ENCODE assay signal across 9 cellular contexts in genomic region chr10:114779803-114780609, GRCh38. TPM values are rescaled to one million over a fixed set of nuclear protein-coding genes. Genes with fewer than 3 reads are reported as not detected.
DNase-seq lines count a peak whose midpoint lies in the region; ATAC-seq and FAIRE-seq lines count a peak whose summit lies in the region.
"Had no signal": no experiment of that assay in that cellular context is flagged by ENCODE, and none has a peak within 500 bp of the region (broad histone marks: within the 10 kb centered on the region; RNA-seq: fewer than 3 reads in every experiment).

No MANE protein-coding gene starts in this region.

- no peaks in the 10 kb centered on the region for H3K79me1 ChIP-seq in neuronal stem cell (ENCODE audit: low read depth, low read length)

- H3K9me3 ChIP-seq in neuronal stem cell (replicated peaks in 1 of 2; ENCODE audit: control insufficient read depth in 2 of 2, insufficient read depth in 1 of 2, low read depth in 1 of 2, low read length in 2 of 2) = no peaks in the 10 kb centered on the region

- H3K4me2 ChIP-seq in neuronal stem cell (ENCODE audit: insufficient read depth, low read length, poor library complexity, severe bottlenecking) = no peak overlapping the region

- H3K23ac ChIP-seq in neuronal stem cell (ENCODE audit: low read depth, low read length, poor library complexity) = no peak overlapping the region

- H3K9ac ChIP-seq in neuronal stem cell (ENCODE audit: low read depth, low read length, poor library complexity) = no peak overlapping the region

- no peak overlapping the region for H2BK5ac ChIP-seq in neuronal stem cell (ENCODE audit: low read length)

- H3K27ac Mint-ChIP-seq in immature natural killer cell = no peak overlapping the region
- H3K27ac Mint-ChIP-seq: effector memory CD8-positive, alpha-beta T cell had no signal

- H3K4ac ChIP-seq in neuronal stem cell (ENCODE audit: low read length) = no peak overlapping the region

- peaks cover 0 to 4% of the 10 kb centered on the region in 2 donors for H3K4me1 ChIP-seq in neuronal stem cell (ENCODE audit: control insufficient read depth in 2 of 2, insufficient read depth in 1 of 2, low read depth in 1 of 2, low read length in 2 of 2)

- ATAC-seq in GM18519 (IDR thresholded peaks at IDR 0.05; ENCODE audit: low FRiP score, unreplicated experiment) = no peak
- ATAC-seq: effector memory CD8-positive, alpha-beta T cell had no signal

- no peak overlapping the region for H3K4me3 ChIP-seq in neuronal stem cell (ENCODE audit: low read length in 2 of 2)

- no peak overlapping the region for H3K14ac ChIP-seq in neuronal stem cell (ENCODE audit: low read length)

- no peak overlapping the region for H2BK12ac ChIP-seq in neuronal stem cell (ENCODE audit: low read length)

- H4K8ac ChIP-seq in neuronal stem cell (ENCODE audit: low read depth, low read length) = no peak overlapping the region

- no peaks in the 10 kb centered on the region for H3K27me3 ChIP-seq in neuronal stem cell (ENCODE audit: control insufficient read depth in 3 of 3, insufficient read depth in 3 of 3, low read depth in 1 of 3, low read length in 3 of 3)

- H2AK5ac ChIP-seq in neuronal stem cell (ENCODE audit: low read depth, low read length) = no peak overlapping the region

- no peak overlapping the region for H3K4me3 Mint-ChIP-seq in immature natural killer cell
- H3K4me3 Mint-ChIP-seq: effector memory CD8-positive, alpha-beta T cell had no signal

- no peak overlapping the region for H3K18ac ChIP-seq in neuronal stem cell (ENCODE audit: low read length)

- H3K36me3 Mint-ChIP-seq in immature natural killer cell = no peaks in the 10 kb centered on the region

- no CpG with 5 or more reads among the region's 3 CpGs for WGBS in neuronal stem cell (ENCODE audit: extremely low coverage in 2 of 2, insufficient read length in 2 of 2, insufficient replicate concordance in 1 of 2), 2 donors

- H2BK120ac ChIP-seq in neuronal stem cell (ENCODE audit: low read depth, low read length) = no peak overlapping the region

- H3K9me3 Mint-ChIP-seq in immature natural killer cell = no peaks in the 10 kb centered on the region
- H3K9me3 Mint-ChIP-seq: effector memory CD8-positive, alpha-beta T cell had no signal

- H2AFZ ChIP-seq in neuronal stem cell (ENCODE audit: low read length) = peak overlapping the region; percentile 25

- H2BK15ac ChIP-seq in neuronal stem cell (ENCODE audit: low read length) = no peak overlapping the region

- no peaks in the 10 kb centered on the region for H3K27me3 Mint-ChIP-seq in immature natural killer cell (ENCODE audit: low read depth in 3 of 3)
- H3K27me3 Mint-ChIP-seq: effector memory CD8-positive, alpha-beta T cell had no signal

- no peaks in the 10 kb centered on the region for H3K4me1 Mint-ChIP-seq in immature natural killer cell

- no peaks in the 10 kb centered on the region for H3K36me3 ChIP-seq in neuronal stem cell (replicated peaks in 1 of 2; ENCODE audit: control insufficient read depth in 2 of 2, insufficient read depth in 2 of 2, low read length in 2 of 2)

- H4K91ac ChIP-seq in neuronal stem cell (ENCODE audit: low read depth, low read length, poor library complexity) = no peak overlapping the region

- peak; percentile 93 for FAIRE-seq in endometrium (lab: Jason Lieb, UNC)

- H3K27ac ChIP-seq in neuronal stem cell (replicated peaks; ENCODE audit: low read length) = no peak overlapping the region

- DNase-seq in DMS153 (lab: John Stamatoyannopoulos, UW) (peak; percentile 79), NCI-H226 (peak; percentile 56), neuronal stem cell (ENCODE audit: low spot score) (peak; percentile 14), HK-2 (ENCODE audit: unreplicated experiment) (no peak), NCI-H2029 (lab: John Stamatoyannopoulos, UW) (no peak), immature natural killer cell (no peak)
- DNase-seq: effector memory CD8-positive, alpha-beta T cell had no signal

RNA-seq across cellular contexts. Expression of gene FHIP2A, which starts 41.6 kb away (rescaled TPM):
- 8.2 TPM for polyA plus RNA-seq in neuronal stem cell (2013, experiment 1 of 2)
- polyA plus RNA-seq in neuronal stem cell (2013, experiment 2 of 2) = 8.4 TPM
- polyA plus RNA-seq in immature natural killer cell = 10 to 100 TPM; 10.4 to 18.4 (median 10.5) TPM

Comparison
In these comparisons a context has a peak if more than half of its experiments do, and no peak if none do; other contexts are left out.
1. DNase-seq: peak in DMS153 (single experiment), NCI-H226 (single experiment) and neuronal stem cell (single experiment); none in HK-2 (single experiment), NCI-H2029 (single experiment) and immature natural killer cell (0 of 3).